In genomic region chr16:79534143-79534542, GRCh38 we compare ENCODE assay signal across 5 cellular contexts.
"Had no signal": no experiment of that assay in that cellular context is flagged by ENCODE, and none has a peak within 500 bp of the region (broad histone marks: within the 10 kb centered on the region; RNA-seq: fewer than 3 reads in every experiment).

No MANE protein-coding gene starts in this region.

- H3K9ac ChIP-seq: GM23248 had no signal

- DNase-seq: GM23248, GOT3, H9, HCEC 1CT, IMR-90 had no signal

- H3K27ac ChIP-seq: GM23248 had no signal

- H3K4me3 ChIP-seq: GM23248 had no signal

- H2AFZ ChIP-seq: GM23248 had no signal
